7 cellular contexts compared by ENCODE assay signal in the genomic region with DNA sequence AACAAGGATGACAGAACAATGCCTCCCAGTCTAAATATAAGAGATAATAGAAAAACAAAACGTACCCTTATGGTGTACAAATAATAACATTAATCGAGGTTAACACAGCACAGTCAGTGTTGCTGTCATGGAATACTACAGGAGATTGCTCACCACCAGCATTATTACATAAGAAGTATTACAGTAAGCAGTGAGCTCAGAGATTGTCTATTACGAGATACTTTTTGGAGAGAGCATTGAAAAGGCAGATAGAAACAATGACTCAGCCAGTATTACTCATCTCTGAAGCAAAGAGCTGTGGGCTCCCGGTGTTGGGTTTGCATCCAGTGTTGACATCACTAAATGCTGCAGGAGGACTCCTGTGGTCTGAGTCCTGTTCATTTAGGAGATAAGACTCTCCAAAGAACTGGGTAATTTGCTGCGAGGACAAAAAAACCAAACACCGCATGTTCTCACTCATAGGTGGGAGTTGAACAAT.
A peak's percentile ranks its signal among the peaks of the same experiment; 100 is the strongest.
DNase-seq lines count a peak whose midpoint lies in the region; ATAC-seq and TF ChIP-seq lines count a peak whose summit lies in the region.

No MANE protein-coding gene starts in this region.

- ATAC-seq in GM18873 (IDR thresholded peaks at IDR 0.05; ENCODE audit: low FRiP score, unreplicated experiment) (peak; percentile 51), HG02610 (IDR thresholded peaks at IDR 0.05; ENCODE audit: unreplicated experiment) (peak; percentile 58), HG03135 (IDR thresholded peaks at IDR 0.05; ENCODE audit: unreplicated experiment) (no peak)

- peak; percentile 10 for DNase-seq in NCI-H748 treated with DMSO at 0.1 percent for 48 hours (lab: John Stamatoyannopoulos, UW)
- peak; percentile 63 for DNase-seq in fibroblast of the conjunctiva (ENCODE audit: low read depth)
- no peak for DNase-seq in coronary artery (ENCODE audit: low spot score)
- no peak for DNase-seq in NCI-H2171 treated with DMSO at 0.1 percent for 48 hours (lab: John Stamatoyannopoulos, UW)

- no peak overlapping the region for H3K4me3 ChIP-seq in coronary artery

- H3K27ac ChIP-seq in coronary artery = no peak overlapping the region

- no peak for TF ChIP-seq CTCF in coronary artery (IDR thresholded peaks at IDR 0.05)

Comparison
In these comparisons a context has a peak if more than half of its experiments do, and no peak if none do; other contexts are left out.
1. DNase-seq: peak in NCI-H748 treated with DMSO at 0.1 percent for 48 hours (single experiment) and fibroblast of the conjunctiva (single experiment); none in coronary artery (single experiment) and NCI-H2171 treated with DMSO at 0.1 percent for 48 hours (single experiment).